Comparison of ENCODE assay signal across 14 cellular contexts in the genomic region with DNA sequence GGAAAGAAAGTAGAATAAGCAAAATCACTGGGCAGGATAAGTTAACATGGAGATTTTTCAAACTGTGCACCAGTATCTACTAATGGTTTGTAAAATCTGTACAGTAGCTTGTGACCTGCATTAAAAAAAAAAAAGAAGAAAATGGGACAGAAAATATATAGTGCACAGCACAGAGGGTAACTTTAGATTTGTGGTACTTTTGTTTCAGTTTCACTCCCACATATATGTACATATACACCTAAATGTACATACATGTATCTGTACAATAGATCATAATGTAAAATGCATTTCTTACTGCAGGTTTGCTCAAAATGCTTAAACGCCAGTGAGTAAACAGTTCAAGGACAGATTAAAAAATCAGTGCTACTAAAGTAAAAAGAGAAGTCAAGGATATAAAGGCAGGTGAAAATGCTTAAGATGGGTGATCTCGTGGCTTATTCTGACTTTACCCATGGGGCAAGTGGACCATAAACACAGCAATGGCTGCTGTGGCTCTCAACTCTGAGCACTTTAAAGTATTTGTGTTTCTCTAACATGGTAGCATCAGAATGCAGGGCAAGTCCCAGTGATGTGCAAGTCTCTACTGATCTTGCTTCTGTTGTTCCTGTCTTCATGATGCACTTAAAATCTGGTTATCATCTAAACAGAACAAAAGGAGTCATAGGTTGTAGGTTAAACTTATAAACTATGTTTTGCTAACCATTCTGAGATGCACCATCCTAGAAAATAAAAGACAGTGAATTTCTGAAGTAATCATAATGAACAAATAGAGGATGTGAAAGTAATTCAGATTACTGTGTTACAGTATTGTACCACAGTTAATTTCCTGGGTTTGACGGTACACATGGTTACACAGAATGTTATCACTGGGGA.
DNase-seq lines count a peak whose midpoint lies in the region; ATAC-seq, FAIRE-seq and TF ChIP-seq lines count a peak whose summit lies in the region.
"Had no signal": no experiment of that assay in that cellular context is flagged by ENCODE, and none has a peak within 500 bp of the region (broad histone marks: within the 10 kb centered on the region; RNA-seq: fewer than 3 reads in every experiment).

No MANE protein-coding gene starts in this region.

- DNase-seq in GM12891 (ENCODE audit: insufficient read length, low spot score) (no peak), MV-4-11 (lab: John Stamatoyannopoulos, UW) (peak; percentile 58), NCI-H146 treated with DMSO at 0.1 percent for 48 hours (lab: John Stamatoyannopoulos, UW; ENCODE audit: unreplicated experiment) (no peak), ovary (no peak), NCI-H748 (lab: John Stamatoyannopoulos, UW; ENCODE audit: unreplicated experiment) (no peak)
- DNase-seq in CD8-positive, alpha-beta memory T cell = no peak
- DNase-seq: hypothalamus; NCI-H774; nephron progenitor cell; stimulated activated CD4-positive, alpha-beta T cell treated with anti-CD3 and anti-CD28 coated beads, Interleukin-1b, Interleukin-23, amount 100 ng/mL, for 48 hours had no signal

- 58 to 67% (median 63%) methylated on average over 3 of the region's 3 CpGs for WGBS in ovary, 3 donors

- no peaks in the 10 kb centered on the region for H3K4me1 ChIP-seq in ovary (ENCODE audit: insufficient read depth)
- H3K4me1 ChIP-seq in CD8-positive, alpha-beta memory T cell (ENCODE audit: insufficient read depth, low read length) = no peaks in the 10 kb centered on the region

- intact Hi-C loops in ovary (cut with DNase I) = no loop called here

- no peaks in the 10 kb centered on the region for H3K36me3 ChIP-seq in ovary
- H3K36me3 ChIP-seq in CD8-positive, alpha-beta memory T cell (ENCODE audit: insufficient read depth, low read length) = no peaks in the 10 kb centered on the region
- H3K36me3 ChIP-seq: thoracic aorta had no signal

- peaks cover 1 to 9% (median 7%) of the 10 kb centered on the region in 3 donors for H3K4me1 Mint-ChIP-seq in CD8-positive, alpha-beta memory T cell

- no peak overlapping the region for H3K27ac ChIP-seq in ovary
- no peak overlapping the region for H3K27ac ChIP-seq in CD8-positive, alpha-beta memory T cell (ENCODE audit: low read depth, low read length)
- H3K27ac ChIP-seq: KMS-11, thoracic aorta had no signal

- H3K4me3 ChIP-seq in ovary = no peak overlapping the region
- no peak overlapping the region for H3K4me3 ChIP-seq in CD8-positive, alpha-beta memory T cell (ENCODE audit: low read length)
- H3K4me3 ChIP-seq: thoracic aorta had no signal

- TF ChIP-seq POLR2A in GM12891 (IDR thresholded peaks at IDR 0.05; ENCODE audit: low read depth, low read length) = no peak
- TF ChIP-seq POLR2A in ovary (IDR thresholded peaks at IDR 0.05) = no peak

- peaks cover 0 to 1% of the 10 kb centered on the region in 2 donors for H3K27me3 Mint-ChIP-seq in CD8-positive, alpha-beta memory T cell

- TF ChIP-seq EP300 in ovary (IDR thresholded peaks at IDR 0.05) = no peak

- H3K27me3 ChIP-seq in ovary = no peaks in the 10 kb centered on the region
- H3K27me3 ChIP-seq in CD8-positive, alpha-beta memory T cell (ENCODE audit: insufficient read depth, low read length, poor library complexity, severe bottlenecking) = no peaks in the 10 kb centered on the region

- POLR2A ChIA-PET in CD8-positive, alpha-beta memory T cell (lab: Charles Lee) = no interaction called here

- FAIRE-seq in GM12891 (lab: Jason Lieb, UNC) = peak; percentile 96

- no peak for TF ChIP-seq CTCF in ovary (IDR thresholded peaks at IDR 0.05)

- no peaks in the 10 kb centered on the region for H3K9me3 ChIP-seq in ovary
- H3K9me3 ChIP-seq in CD8-positive, alpha-beta memory T cell (ENCODE audit: low read length) = no peaks in the 10 kb centered on the region
- H3K9me3 ChIP-seq: thoracic aorta had no signal

- H3K27ac Mint-ChIP-seq in CD8-positive, alpha-beta memory T cell = peak overlapping the region in 1 of 8 donors; percentile 26

- no peaks in the 10 kb centered on the region for H3K9me3 Mint-ChIP-seq in CD8-positive, alpha-beta memory T cell

- ATAC-seq in GM19463 (IDR thresholded peaks at IDR 0.05; ENCODE audit: unreplicated experiment) (peak; percentile 95), HG02973 (IDR thresholded peaks at IDR 0.05; ENCODE audit: unreplicated experiment) (peak; percentile 94)

- CTCF ChIA-PET in CD8-positive, alpha-beta memory T cell (lab: Charles Lee) = no interaction called here

- peaks cover 4 to 11% (median 10%) of the 10 kb centered on the region in 3 donors for H3K36me3 Mint-ChIP-seq in CD8-positive, alpha-beta memory T cell

- H3K4me3 Mint-ChIP-seq in CD8-positive, alpha-beta memory T cell = no peak overlapping the region
- H3K4me3 Mint-ChIP-seq: nephron progenitor cell had no signal

TF ChIP-seq in GM12891, 5 proteins besides CTCF, POLR2A, EP300 and RAD21:
- TF ChIP-seq TAF1 (IDR thresholded peaks at IDR 0.05; ENCODE audit: low read depth, low read length) (no peak), SPI1 (IDR thresholded peaks at IDR 0.05; ENCODE audit: low read depth, low read length) (peak; percentile 93)
